ENCODE assay signal across 8 cellular contexts in the genomic region with DNA sequence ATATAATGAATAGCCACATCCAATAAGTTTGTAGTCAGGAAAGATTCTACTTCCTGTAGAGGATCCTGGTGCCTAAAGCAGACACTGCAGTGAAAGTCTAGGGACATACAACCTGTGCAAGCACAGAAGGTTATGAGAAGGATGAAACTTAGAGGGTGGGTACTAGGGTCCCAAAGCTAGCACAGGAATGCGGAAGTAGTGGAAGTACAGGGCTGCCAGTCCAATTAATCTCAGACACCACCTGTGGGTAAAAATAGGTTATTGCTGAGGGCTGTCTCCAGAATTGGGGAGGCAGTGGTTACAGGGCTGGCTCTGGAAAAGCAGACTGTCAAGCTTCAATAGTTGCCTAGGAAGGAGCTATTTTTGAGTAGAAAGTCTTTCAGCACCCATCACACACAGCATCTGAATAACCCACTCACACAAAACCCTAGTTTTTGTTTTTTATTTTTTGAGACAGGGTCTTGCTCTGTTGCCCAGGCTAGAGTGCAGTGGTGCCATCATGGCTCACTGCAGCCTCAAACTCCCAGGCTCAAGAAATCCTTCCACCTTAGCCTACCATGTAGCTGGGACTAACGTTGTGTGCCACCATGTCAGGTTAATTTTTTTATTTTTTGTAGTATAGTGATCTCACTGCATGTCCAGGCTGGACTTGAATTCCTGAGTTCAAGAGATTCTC. TPM values are rescaled to one million over a fixed set of nuclear protein-coding genes. Genes with fewer than 3 reads are reported as not detected.
DNase-seq lines count a peak whose midpoint lies in the region; TF ChIP-seq lines count a peak whose summit lies in the region.

No MANE protein-coding gene starts in this region.

- intact Hi-C loops in posterior vena cava (cut with DNase I) = loop anchor here (5.0 kb wide), 2 partner anchors 64 to 69 kb away; no protein-coding TSS in a partner anchor

- H3K27ac Mint-ChIP-seq in chondrocyte (ENCODE audit: unreplicated experiment) = no peak overlapping the region

- H3K36me3 Mint-ChIP-seq in chondrocyte (ENCODE audit: low read depth) = no peaks in the 10 kb centered on the region

- DNase-seq in AG09309 (ENCODE audit: low read depth) (no peak), chondrocyte (ENCODE audit: low spot score) (no peak), posterior vena cava (ENCODE audit: low spot score) (no peak), cerebellar nuclear complex (lab: John Stamatoyannopoulos, UW) (no peak), HCEC 1CT (no peak)
- DNase-seq in stimulated activated CD4-positive, alpha-beta T cell treated with anti-CD3 and anti-CD28 coated beads, Interleukin-4, amount 100 ng/mL, for 24 hours = no peak

- peak; percentile 28; the same call in 1 of the 2 replicates for TF ChIP-seq RAD21 in Ishikawa (IDR thresholded peaks at IDR 0.05; ENCODE audit: low read depth)

- H3K9me3 Mint-ChIP-seq in chondrocyte (ENCODE audit: low read depth) = peaks cover 4% of the 10 kb centered on the region

- no peak overlapping the region for H3K4me3 Mint-ChIP-seq in chondrocyte (ENCODE audit: unreplicated experiment)

- H3K4me3 ChIP-seq in AG09309 (ENCODE audit: control insufficient read depth, low read depth, low read length) = no peak overlapping the region

- no peak for TF ChIP-seq EP300 in Ishikawa (IDR thresholded peaks at IDR 0.05; ENCODE audit: borderline replicate concordance)

- H3K4me1 Mint-ChIP-seq in chondrocyte (ENCODE audit: low read depth) = peaks cover 9% of the 10 kb centered on the region

- H3K27me3 Mint-ChIP-seq in chondrocyte (ENCODE audit: low read depth) = no peaks in the 10 kb centered on the region

- TF ChIP-seq CTCF in AG09309 (IDR thresholded peaks at IDR 0.05; ENCODE audit: control insufficient read depth, insufficient read depth, low read depth, low read length, missing control alignments) (peak; percentile 23), GM12874 (IDR thresholded peaks at IDR 0.05; ENCODE audit: insufficient read depth, low read depth, low read length) (peak; percentile 22; the same call in 1 of the 2 replicates), chondrocyte (IDR thresholded peaks at IDR 0.05) (peak; percentile 35)

TF ChIP-seq in Ishikawa, 13 proteins besides CTCF, POLR2A, EP300 and RAD21:
- TF ChIP-seq CEBPB (IDR thresholded peaks at IDR 0.05) (no peak), FOXM1 (IDR thresholded peaks at IDR 0.05; ENCODE audit: borderline replicate concordance, low read depth) (no peak), ZBTB7A (IDR thresholded peaks at IDR 0.05; ENCODE audit: low read depth) (no peak), YY1 (IDR thresholded peaks at IDR 0.05; ENCODE audit: low read depth) (no peak), TCF12 (IDR thresholded peaks at IDR 0.05; ENCODE audit: low read depth) (no peak), TEAD4 (IDR thresholded peaks at IDR 0.05) (no peak), NFIC (IDR thresholded peaks at IDR 0.05) (no peak), REST (IDR thresholded peaks at IDR 0.05; ENCODE audit: low read depth) (no peak), CREB1 (IDR thresholded peaks at IDR 0.05; ENCODE audit: low read depth) (no peak), EGR1 (IDR thresholded peaks at IDR 0.05) (no peak), TAF1 (IDR thresholded peaks at IDR 0.05; ENCODE audit: low read depth) (no peak)
- TF ChIP-seq, protein P1, sequence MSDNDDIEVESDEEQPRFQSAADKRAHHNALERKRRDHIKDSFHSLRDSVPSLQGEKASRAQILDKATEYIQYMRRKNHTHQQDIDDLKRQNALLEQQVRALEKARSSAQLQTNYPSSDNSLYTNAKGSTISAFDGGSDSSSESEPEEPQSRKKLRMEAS (IDR thresholded peaks at IDR 0.05) = no peak
- TF ChIP-seq, protein P2, sequence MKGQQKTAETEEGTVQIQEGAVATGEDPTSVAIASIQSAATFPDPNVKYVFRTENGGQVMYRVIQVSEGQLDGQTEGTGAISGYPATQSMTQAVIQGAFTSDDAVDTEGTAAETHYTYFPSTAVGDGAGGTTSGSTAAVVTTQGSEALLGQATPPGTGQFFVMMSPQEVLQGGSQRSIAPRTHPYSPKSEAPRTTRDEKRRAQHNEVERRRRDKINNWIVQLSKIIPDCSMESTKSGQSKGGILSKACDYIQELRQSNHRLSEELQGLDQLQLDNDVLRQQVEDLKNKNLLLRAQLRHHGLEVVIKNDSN (IDR thresholded peaks at IDR 0.05) = no peak
TF ChIP-seq in Ishikawa: peak in this region for 0.

RNA-seq across cellular contexts. Expression of gene ELF2, which starts 50.8 kb away (rescaled TPM):
- total RNA-seq in chondrocyte (30.2 to 34.2 TPM (median 32.3 TPM) in 3 replicates), posterior vena cava (10 to 100 TPM; 52.0 to 56.8 TPM)

RNA-seq across cellular contexts. Expression of gene MGARP, which starts 52.2 kb away (rescaled TPM):
- total RNA-seq in chondrocyte = 2.6 to 3.5 TPM (median 3.4 TPM) in 3 replicates
- 1 to 10 TPM; 2.1 to 4.2 TPM for total RNA-seq in posterior vena cava
